Comparison of ENCODE assay signal across 23 cellular contexts in the genomic region with DNA sequence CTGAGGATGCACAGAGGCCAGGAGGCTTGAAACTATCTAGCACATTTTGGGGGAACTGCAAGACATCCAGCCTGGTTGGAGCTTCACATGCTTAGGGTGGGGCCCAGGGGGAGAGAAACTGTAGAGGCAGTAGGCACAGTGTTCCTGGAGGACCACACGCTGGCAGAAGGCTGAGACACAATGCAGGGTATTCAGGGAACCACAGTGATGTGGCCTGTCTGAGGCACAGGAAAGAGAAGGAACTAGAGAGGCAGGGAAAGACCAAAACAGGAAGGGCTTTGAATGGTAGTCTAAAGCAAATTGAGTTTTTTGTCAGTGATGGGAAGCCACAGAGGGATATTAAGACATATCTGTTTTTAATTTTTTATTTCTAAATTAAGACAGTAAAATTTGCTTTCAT.
"Had no signal": no experiment of that assay in that cellular context is flagged by ENCODE, and none has a peak within 500 bp of the region (broad histone marks: within the 10 kb centered on the region; RNA-seq: fewer than 3 reads in every experiment).

No MANE protein-coding gene starts in this region.

- ATAC-seq: activated T-cell treated with anti-CD3 and anti-CD28 coated beads, Interleukin-2, amount 50 U/mL, for 72 hours; K562; T-cell had no signal

- H3K27me3 Mint-ChIP-seq: activated CD4-positive, alpha-beta memory T cell treated with anti-CD3 and anti-CD28 coated beads for 36 hours; activated CD4-positive, alpha-beta T cell treated with anti-CD3 and anti-CD28 coated beads, Interleukin-2, amount 10 ng/mL, durations not matched to agents 7 days and 5 days; T-cell had no signal

- H3K4me2 ChIP-seq: PC-9 had no signal

- H3K4me3 Mint-ChIP-seq: activated CD4-positive, alpha-beta memory T cell treated with anti-CD3 and anti-CD28 coated beads for 36 hours; activated CD4-positive, alpha-beta T cell treated with anti-CD3 and anti-CD28 coated beads, Interleukin-2, amount 10 ng/mL, durations not matched to agents 7 days and 5 days; activated T-cell treated with anti-CD3 and anti-CD28 coated beads, Interleukin-2, amount 50 U/mL, for 72 hours; T-cell had no signal

- H3K36me3 Mint-ChIP-seq: activated CD4-positive, alpha-beta memory T cell treated with anti-CD3 and anti-CD28 coated beads for 36 hours; T-cell had no signal

- H3K9me3 Mint-ChIP-seq: activated CD4-positive, alpha-beta memory T cell treated with anti-CD3 and anti-CD28 coated beads for 36 hours; activated CD4-positive, alpha-beta T cell treated with anti-CD3 and anti-CD28 coated beads, Interleukin-2, amount 10 ng/mL, durations not matched to agents 7 days and 5 days; activated T-helper 2 cell treated with anti-CD3 and anti-CD28 coated beads, Interferon-gamma antibody, Interleukin-2, Interleukin-4, amounts not matched to agents 10 μg/mL and 5 μg/mL and 100 μg/mL, durations not matched to agents 14 hours and 24 hours and 36 hours had no signal

- H3K27ac Mint-ChIP-seq: activated CD4-positive, alpha-beta memory T cell treated with anti-CD3 and anti-CD28 coated beads for 36 hours; activated CD4-positive, alpha-beta T cell treated with anti-CD3 and anti-CD28 coated beads, Interleukin-2, amount 10 ng/mL, durations not matched to agents 7 days and 5 days; activated T-cell treated with anti-CD3 and anti-CD28 coated beads, Interleukin-2, amount 50 U/mL, for 72 hours; activated T-helper 2 cell treated with anti-CD3 and anti-CD28 coated beads, Interferon-gamma antibody, Interleukin-2, Interleukin-4, amounts not matched to agents 10 μg/mL and 5 μg/mL and 100 μg/mL, durations not matched to agents 14 hours and 24 hours and 36 hours; T-cell had no signal

- H3K4me1 Mint-ChIP-seq: activated CD4-positive, alpha-beta T cell treated with anti-CD3 and anti-CD28 coated beads, Interleukin-2, amount 10 ng/mL, durations not matched to agents 7 days and 5 days; T-cell had no signal

- H3K9me3 ChIP-seq: SJSA1 had no signal

- H3K36me3 ChIP-seq: SJSA1 had no signal

- DNase-seq: activated CD4-positive, alpha-beta memory T cell treated with anti-CD3 and anti-CD28 coated beads for 36 hours; activated CD4-positive, alpha-beta T cell treated with anti-CD3 and anti-CD28 coated beads, Interleukin-2, amount 10 ng/mL, durations not matched to agents 7 days and 5 days; activated CD4-positive, CD25-positive, alpha-beta regulatory T cell; activated CD8-positive, alpha-beta memory T cell treated with anti-CD3 and anti-CD28 coated beads for 24 hours; activated gamma-delta T cell treated with Interleukin-2 at 50 U/mL for 16 hours; activated naive CD4-positive, alpha-beta T cell treated with anti-CD3 and anti-CD28 coated beads, Interleukin-2, amount 50 U/mL, for 16 hours; activated T-cell treated with anti-CD3 and anti-CD28 coated beads, Interleukin-2, amount 50 U/mL, for 72 hours; aorta; central memory CD4-positive, alpha-beta T cell; Karpas-422; NCI-H1105 treated with DMSO at 0.1 percent for 48 hours; NCI-H1436 treated with DMSO at 0.1 percent for 48 hours; NCI-H187; NCI-H2081; NCI-H524; PC-9; T-cell; T-helper 2 cell; T1000 had no signal

- H3K4me3 ChIP-seq: K562, PC-9, SJSA1 had no signal

- H3K27ac ChIP-seq: PC-9, SJSA1, VCaP had no signal

- H3K27me3 ChIP-seq: SJSA1 had no signal
